Comparison of ENCODE assay signal across 22 cellular contexts in the genomic region with DNA sequence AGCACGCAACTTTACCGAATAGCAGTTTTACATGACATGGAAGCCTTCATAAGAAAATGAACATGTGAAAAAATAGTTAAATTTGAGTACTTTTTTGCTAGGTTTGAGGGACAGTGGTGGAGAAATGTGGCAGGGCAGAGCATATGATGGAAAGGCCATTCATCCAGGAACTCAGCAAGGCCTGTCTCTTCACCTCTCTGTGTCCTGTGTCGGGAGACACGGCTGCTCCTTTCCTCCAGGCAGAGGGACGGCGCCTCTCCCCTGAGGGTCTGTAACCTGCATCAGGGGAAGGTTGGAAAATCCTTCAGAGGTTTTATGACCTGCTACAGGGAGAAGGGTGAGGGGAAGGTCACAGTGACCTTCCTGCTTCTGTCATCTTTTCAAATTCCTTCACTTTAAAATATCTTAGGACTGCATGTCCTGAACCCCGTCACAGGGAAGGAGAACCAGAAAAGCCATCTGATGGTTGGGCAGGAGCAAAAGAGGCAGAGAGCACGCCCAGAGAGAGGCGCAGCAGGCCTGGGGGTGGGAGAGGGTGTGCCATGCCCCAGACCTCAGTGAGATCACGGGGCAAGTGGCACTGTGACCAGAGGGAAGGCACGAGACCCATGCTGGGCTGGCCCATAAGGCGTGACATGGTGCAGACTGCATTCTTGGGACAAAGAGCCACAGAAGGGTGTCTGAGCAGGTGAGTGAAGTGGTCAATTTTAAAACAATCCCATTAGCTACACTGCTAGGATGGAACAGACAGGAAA. TPM values are rescaled to one million over a fixed set of nuclear protein-coding genes. Genes with fewer than 3 reads are reported as not detected.
DNase-seq lines count a peak whose midpoint lies in the region; ATAC-seq, FAIRE-seq and TF ChIP-seq lines count a peak whose summit lies in the region.
"Had no signal": no experiment of that assay in that cellular context is flagged by ENCODE, and none has a peak within 500 bp of the region (broad histone marks: within the 10 kb centered on the region; RNA-seq: fewer than 3 reads in every experiment).

No MANE protein-coding gene starts in this region.

- H3K4me1 ChIP-seq in pancreas, result no peaks in the 10 kb centered on the region

- peaks cover 15% of the 10 kb centered on the region for H3K27me3 Mint-ChIP-seq in activated naive CD4-positive, alpha-beta T cell treated with anti-CD3 and anti-CD28 coated beads, Interleukin-2, amount 50 U/mL, for 24 hours
- peaks cover 15% of the 10 kb centered on the region for H3K27me3 Mint-ChIP-seq in activated naive CD4-positive, alpha-beta T cell treated with anti-CD3 and anti-CD28 coated beads, Interleukin-2, amount 10 ng/mL, durations not matched to agents 7 days and 5 days

- H3K4me1 Mint-ChIP-seq in activated naive CD4-positive, alpha-beta T cell treated with anti-CD3 and anti-CD28 coated beads, Interleukin-2, amount 50 U/mL, for 24 hours, result no peaks in the 10 kb centered on the region
- H3K4me1 Mint-ChIP-seq in activated naive CD4-positive, alpha-beta T cell treated with anti-CD3 and anti-CD28 coated beads, Interleukin-2, amount 10 ng/mL, durations not matched to agents 7 days and 5 days, result peaks cover 3% of the 10 kb centered on the region

- DNase-seq in activated naive CD4-positive, alpha-beta T cell treated with anti-CD3 and anti-CD28 coated beads, Interleukin-2, amount 10 ng/mL, durations not matched to agents 7 days and 5 days, result no peak
- peak; percentile 23 for DNase-seq in H7
- DNase-seq in mucosa of gallbladder (ENCODE audit: low spot score), result peak; percentile 9
- DNase-seq in ureter (ENCODE audit: low spot score), result peak; percentile 26
- no peak for DNase-seq in NOMO-1 treated with DMSO at 0.1 percent for 48 hours (lab: John Stamatoyannopoulos, UW; ENCODE audit: unreplicated experiment)
- no peak for DNase-seq in HUDEP-2 (lab: John Stamatoyannopoulos, UW; ENCODE audit: unreplicated experiment in 76 of 76)
- DNase-seq in pancreas, result no peak
- DNase-seq: Calu3, H9, IMR-90, NCI-H1436, NCI-H1930, NCI-H226, NCI-H524, NCI-H82, PC-9, SIG-M5 had no signal

- 81 to 89% methylated on average over 12 of the region's 12 CpGs for WGBS in pancreas, 2 donors

- H3K4me3 Mint-ChIP-seq in activated naive CD4-positive, alpha-beta T cell treated with anti-CD3 and anti-CD28 coated beads, Interleukin-2, amount 50 U/mL, for 24 hours, result no peak overlapping the region
- H3K4me3 Mint-ChIP-seq in activated naive CD4-positive, alpha-beta T cell treated with anti-CD3 and anti-CD28 coated beads, Interleukin-2, amount 10 ng/mL, durations not matched to agents 7 days and 5 days, result no peak overlapping the region
- H3K4me3 Mint-ChIP-seq: CD8-positive, alpha-beta T cell; H9 had no signal

- ATAC-seq in pancreas, result no peak
- ATAC-seq: CD8-positive, alpha-beta T cell had no signal

- H3K4me3 ChIP-seq in H7 (ENCODE audit: insufficient read depth, low read depth, low read length) (no peak overlapping the region), pancreas (no peak overlapping the region)
- H3K4me3 ChIP-seq: PC-9 had no signal

- CTCF ChIA-PET in activated naive CD4-positive, alpha-beta T cell treated with anti-CD3 and anti-CD28 coated beads, Interleukin-2, amount 10 ng/mL, durations not matched to agents 7 days and 5 days (lab: Charles Lee), result no interaction called here

- no peaks in the 10 kb centered on the region for H3K9me3 ChIP-seq in pancreas

- H3K36me3 ChIP-seq in H7 (replicated peaks; ENCODE audit: control insufficient read depth, insufficient read depth, low read length), result no peaks in the 10 kb centered on the region
- H3K36me3 ChIP-seq in pancreas, result no peaks in the 10 kb centered on the region

- TF ChIP-seq CTCF in pancreas (IDR thresholded peaks at IDR 0.05), result no peak

- H3K27ac Mint-ChIP-seq in activated naive CD4-positive, alpha-beta T cell treated with anti-CD3 and anti-CD28 coated beads, Interleukin-2, amount 50 U/mL, for 24 hours, result peak overlapping the region; percentile 36
- H3K27ac Mint-ChIP-seq in activated naive CD4-positive, alpha-beta T cell treated with anti-CD3 and anti-CD28 coated beads, Interleukin-2, amount 10 ng/mL, durations not matched to agents 7 days and 5 days, result no peak overlapping the region
- H3K27ac Mint-ChIP-seq: CD8-positive, alpha-beta T cell; H9 had no signal

- H3K27me3 ChIP-seq in H7 (ENCODE audit: control insufficient read depth, insufficient read depth, low read length) (no peaks in the 10 kb centered on the region), pancreas (no peaks in the 10 kb centered on the region)

- no peaks in the 10 kb centered on the region for H3K9me3 Mint-ChIP-seq in activated naive CD4-positive, alpha-beta T cell treated with anti-CD3 and anti-CD28 coated beads, Interleukin-2, amount 50 U/mL, for 24 hours
- no peaks in the 10 kb centered on the region for H3K9me3 Mint-ChIP-seq in activated naive CD4-positive, alpha-beta T cell treated with anti-CD3 and anti-CD28 coated beads, Interleukin-2, amount 10 ng/mL, durations not matched to agents 7 days and 5 days
- H3K9me3 Mint-ChIP-seq: CD8-positive, alpha-beta T cell had no signal

- intact Hi-C loops in pancreas (cut with DNase I), result no loop called here

- peaks cover 1% of the 10 kb centered on the region for H3K36me3 Mint-ChIP-seq in activated naive CD4-positive, alpha-beta T cell treated with anti-CD3 and anti-CD28 coated beads, Interleukin-2, amount 50 U/mL, for 24 hours
- no peaks in the 10 kb centered on the region for H3K36me3 Mint-ChIP-seq in activated naive CD4-positive, alpha-beta T cell treated with anti-CD3 and anti-CD28 coated beads, Interleukin-2, amount 10 ng/mL, durations not matched to agents 7 days and 5 days
- H3K36me3 Mint-ChIP-seq: CD8-positive, alpha-beta T cell had no signal

- H3K27ac ChIP-seq in pancreas, result no peak overlapping the region
- H3K27ac ChIP-seq: HL-60, PC-9, RWPE1 had no signal

- FAIRE-seq in pancreas (lab: Jason Lieb, UNC), result no peak
- FAIRE-seq: A204.1 had no signal

RNA-seq across cellular contexts. Expression of a gene that starts 44.0 kb away (rescaled TPM):
- 0.48 TPM in 2 replicates for total RNA-seq in H7 (2014; rRNA removed; shearing (Covaris generic))
- total RNA-seq in mucosa of gallbladder (15.7 TPM), ureter (22.4 TPM), pancreas (1 to 10 TPM in 4 of 6 donors, under 1 TPM in 2; 0.43 to 7.1 (median 1.5) TPM)
- polyA plus RNA-seq in pancreas, result 1 to 10 TPM; 1.3 to 1.7 TPM
- total RNA-seq: CD8-positive, alpha-beta T cell had no signal

Comparison
In these comparisons a context has a peak if more than half of its experiments do, and no peak if none do; other contexts are left out.
1. DNase-seq: peak in H7 (single experiment), mucosa of gallbladder (single experiment) and ureter (single experiment); none in activated naive CD4-positive, alpha-beta T cell treated with anti-CD3 and anti-CD28 coated beads, Interleukin-2, amount 10 ng/mL, durations not matched to agents 7 days and 5 days (single experiment), NOMO-1 treated with DMSO at 0.1 percent for 48 hours (single experiment), HUDEP-2 (0 of 76) and pancreas (0 of 6).